Comparison of ENCODE assay signal across 8 cellular contexts in genomic region chr14:23306113-23306411, GRCh38. TPM values are rescaled to one million over a fixed set of nuclear protein-coding genes. Genes with fewer than 3 reads are reported as not detected.
DNase-seq lines count a peak whose midpoint lies in the region; ATAC-seq, FAIRE-seq and TF ChIP-seq lines count a peak whose summit lies in the region.

No MANE protein-coding gene starts in this region.

- peaks cover 29% of the 10 kb centered on the region for H3K4me1 ChIP-seq in A549
- H3K4me1 ChIP-seq in HUES64 (ENCODE audit: insufficient read depth, low read length): peaks cover 6% of the 10 kb centered on the region; the same call in 1 of the 2 replicates
- peaks cover 17% of the 10 kb centered on the region for H3K4me1 ChIP-seq in colonic mucosa
- H3K4me1 ChIP-seq in muscle layer of duodenum (ENCODE audit: control insufficient read depth in 1 of 2, insufficient read depth in 2 of 2, low read length in 2 of 2): peaks cover 20 to 51% of the 10 kb centered on the region in 2 donors

- peaks cover 6 to 42% (median 34%) of the 10 kb centered on the region in 5 donors for H3K27me3 Mint-ChIP-seq in naive thymus-derived CD8-positive, alpha-beta T cell

- no peak for TF ChIP-seq EP300 in A549 (IDR thresholded peaks at IDR 0.05)

- peaks cover 8 to 22% (median 14%) of the 10 kb centered on the region in 4 donors for H3K4me1 Mint-ChIP-seq in naive thymus-derived CD8-positive, alpha-beta T cell

- H3K4me3 ChIP-seq in A549 (peak overlapping the region; percentile 74), HUES64 (ENCODE audit: low read length) (peak overlapping the region; percentile 84), colonic mucosa (peak overlapping the region; percentile 70), muscle layer of duodenum (ENCODE audit: low read depth in 1 of 2, low read length in 2 of 2) (peak overlapping the region; percentile 67 to 95)

- H3K9me3 ChIP-seq in A549: no peaks in the 10 kb centered on the region
- H3K9me3 ChIP-seq in HUES64 (ENCODE audit: insufficient read depth, low read depth, low read length): no peaks in the 10 kb centered on the region
- H3K9me3 ChIP-seq in colonic mucosa: no peaks in the 10 kb centered on the region
- no peaks in the 10 kb centered on the region for H3K9me3 ChIP-seq in muscle layer of duodenum (ENCODE audit: control insufficient read depth in 1 of 2, low read length in 2 of 2)

- H3K9me3 Mint-ChIP-seq in naive thymus-derived CD8-positive, alpha-beta T cell: no peaks in the 10 kb centered on the region

- H3K4me3 Mint-ChIP-seq in naive thymus-derived CD8-positive, alpha-beta T cell: peak overlapping the region in 1 of 10 donors; percentile 34

- WGBS in A549 (ENCODE audit: missing lambda C conversion rate): 43% methylated on average over 3 of the region's 3 CpGs
- WGBS in HUES64: 62% methylated on average over 3 of the region's 3 CpGs

- peak overlapping the region; percentile 94 for H3K4me2 ChIP-seq in A549

- H3K27ac Mint-ChIP-seq in naive thymus-derived CD8-positive, alpha-beta T cell: peak overlapping the region in 1 of 10 donors; percentile 7

- ATAC-seq in A549: no peak
- ATAC-seq in naive thymus-derived CD8-positive, alpha-beta T cell: no peak

- TF ChIP-seq POLR2A in A549 (IDR thresholded peaks at IDR 0.05; ENCODE audit: low read length): no peak

- FAIRE-seq in A549 (lab: Jason Lieb, UNC): no peak

- TF ChIP-seq CTCF in A549 (IDR thresholded peaks at IDR 0.05) (no peak), colonic mucosa (IDR thresholded peaks at IDR 0.05) (no peak)

- H3K27ac ChIP-seq in A549 (peak overlapping the region; percentile 95 to 96), HUES64 (ENCODE audit: low read depth, low read length) (peak overlapping the region; percentile 54), colonic mucosa (peak overlapping the region; percentile 91), muscle layer of duodenum (ENCODE audit: low read length) (peak overlapping the region; percentile 97)

- H3K9ac ChIP-seq in HUES64 (ENCODE audit: low read depth, low read length) (peak overlapping the region; percentile 60), colonic mucosa (ENCODE audit: low read depth in 2 of 2, low read length in 2 of 2) (peak overlapping the region; percentile 89 to 99)

- no peak for TF ChIP-seq RAD21 in A549 (conservative IDR thresholded peaks at IDR 0.05 in 1 of 2, IDR thresholded peaks at IDR 0.05 in 1 of 2)

- POLR2A ChIA-PET in A549 (lab: Yijun Ruan, JAX): interaction anchor here (0.5 to 4.5 kb wide), 7 partner anchors 9 to 397 kb away, joined by 3 to 64 read pairs (median 7); partner anchors contain the start of genes ACIN1, C14orf119, HOMEZ and PABPN1
- POLR2A ChIA-PET in naive thymus-derived CD8-positive, alpha-beta T cell (lab: Charles Lee): interaction anchor here (12.5 kb wide), 1 partner anchor 14 kb away, joined by 376 read pairs; the partner anchor contains the start of gene PABPN1

- CTCF ChIA-PET in A549 (lab: Yijun Ruan, JAX): interaction anchor here (0.9 to 3.8 kb wide), 8 partner anchors 11 to 258 kb away, joined by 3 to 21 read pairs (median 5); partner anchors contain the start of gene PABPN1

- DNase-seq in A549 (ENCODE audit: low read depth in 1 of 2, low spot score in 1 of 2) (no peak), colonic mucosa (no peak), NCI-H1694 treated with DMSO at 0.1 percent for 48 hours (lab: John Stamatoyannopoulos, UW) (no peak), DMS53 treated with DMSO at 0.1 percent for 48 hours (lab: John Stamatoyannopoulos, UW; ENCODE audit: unreplicated experiment) (no peak), NCI-H524 treated with DMSO at 0.1 percent for 48 hours (lab: John Stamatoyannopoulos, UW) (no peak)
- no peak for DNase-seq in naive thymus-derived CD8-positive, alpha-beta T cell

- H3K27me3 ChIP-seq in HUES64 (ENCODE audit: insufficient read depth, low read length) (peaks cover 19% of the 10 kb centered on the region), colonic mucosa (no peaks in the 10 kb centered on the region), muscle layer of duodenum (ENCODE audit: low read depth, low read length) (no peaks in the 10 kb centered on the region)

- H3K36me3 Mint-ChIP-seq in naive thymus-derived CD8-positive, alpha-beta T cell: no peaks in the 10 kb centered on the region

- intact Hi-C loops in colonic mucosa (cut with DNase I): no loop called here

- H3K36me3 ChIP-seq in HUES64 (ENCODE audit: insufficient read depth, low read length) (peaks cover 21% of the 10 kb centered on the region), colonic mucosa (no peaks in the 10 kb centered on the region), muscle layer of duodenum (ENCODE audit: control insufficient read depth in 1 of 2, insufficient read depth in 2 of 2, low read length in 2 of 2) (peaks cover 15 to 22% of the 10 kb centered on the region in 2 donors)

TF ChIP-seq in A549, 52 proteins besides CTCF, POLR2A, EP300 and RAD21 (continues in another document):
- TF ChIP-seq MAX (IDR thresholded peaks at IDR 0.05) (no peak), ZNF302 (CRISPR knock-in tag; IDR thresholded peaks at IDR 0.05) (no peak), KDM1A (IDR thresholded peaks at IDR 0.05; ENCODE audit: low read depth) (no peak), FOSL2 (IDR thresholded peaks at IDR 0.05) (no peak), FOSL2 (CRISPR knock-in tag; IDR thresholded peaks at IDR 0.05) (no peak), HDAC2 (IDR thresholded peaks at IDR 0.05) (no peak), POLR2AphosphoS2 (conservative IDR thresholded peaks at IDR 0.05; ENCODE audit: low read length) (no peak), ZC3H11A (IDR thresholded peaks at IDR 0.05) (no peak), KDM5A (IDR thresholded peaks at IDR 0.05) (no peak), RCOR1 (IDR thresholded peaks at IDR 0.05; ENCODE audit: low read depth, low read length) (no peak), MYC (IDR thresholded peaks at IDR 0.05; ENCODE audit: borderline replicate concordance, low read length) (no peak), CHD4 (IDR thresholded peaks at IDR 0.05; ENCODE audit: borderline replicate concordance) (no peak)

RNA-seq across cellular contexts. Expression of gene BCL2L2, which starts 0.6 kb away (rescaled TPM):
- 17.8 and 20.8 TPM in 2 replicates for polyA plus RNA-seq in A549 (2011; rRNA removed)
- polyA plus RNA-seq in A549 (2012; cell fraction: cytosol; rRNA removed): 15.4 and 18.6 TPM in 2 replicates
- 18.1 and 31.0 TPM in 2 replicates for polyA plus RNA-seq in A549 (2012; cell fraction: nucleus; rRNA removed)
- 24.7 to 25.4 TPM (median 25.2 TPM) in 3 replicates for polyA plus RNA-seq in A549 (2017; fragmentation: RNase III; extraction: RNeasy Plus Mini Kit Qiagen cat#74134 plus additional on column Dnase treatment)
- polyA minus RNA-seq in A549 (2011; rRNA and poly(A)+ RNA removed): 10.5 and 11.0 TPM in 2 replicates
- polyA plus RNA-seq in HUES64 (2013, experiment 1 of 2): 9.1 TPM
- 10.4 TPM for polyA plus RNA-seq in HUES64 (2013, experiment 2 of 2)
- 10 to 100 TPM; 26.2 to 42.7 TPM for total RNA-seq in colonic mucosa
- 1 to 10 TPM; 3.8 to 4.2 TPM for total RNA-seq in naive thymus-derived CD8-positive, alpha-beta T cell
- not detected for polyA plus RNA-seq in naive thymus-derived CD8-positive, alpha-beta T cell

RNA-seq across cellular contexts. Expression of gene PPP1R3E, which starts 3.4 kb away (rescaled TPM):
- polyA plus RNA-seq in A549 (2011; rRNA removed) (11.1 and 12.4 TPM in 2 replicates), A549 (2017; fragmentation: RNase III; extraction: RNeasy Plus Mini Kit Qiagen cat#74134 plus additional on column Dnase treatment) (5.3 to 7.5 TPM (median 6.8 TPM) in 3 replicates)
- 5.0 and 5.1 TPM in 2 replicates for polyA plus RNA-seq in A549 (2012; cell fraction: cytosol; rRNA removed)
- 19.8 and 39.9 TPM in 2 replicates for polyA plus RNA-seq in A549 (2012; cell fraction: nucleus; rRNA removed)
- 4.9 and 6.7 TPM in 2 replicates for polyA minus RNA-seq in A549 (2011; rRNA and poly(A)+ RNA removed)
- 2.2 TPM for polyA plus RNA-seq in HUES64 (2013, experiment 1 of 2)
- 3.7 TPM for polyA plus RNA-seq in HUES64 (2013, experiment 2 of 2)
- 10 to 100 TPM in 1 of 2 donors, 1 to 10 TPM in 1; 7.6 to 12.6 TPM for total RNA-seq in colonic mucosa
- total RNA-seq in naive thymus-derived CD8-positive, alpha-beta T cell: 100 to 1,000 TPM; 113 to 119 TPM
- 1 to 10 TPM; 2.6 to 3.1 (median 3.1) TPM for polyA plus RNA-seq in naive thymus-derived CD8-positive, alpha-beta T cell

RNA-seq across cellular contexts. Expression of gene PABPN1, which starts 15.2 kb away (rescaled TPM):
- 197 and 234 TPM in 2 replicates for polyA plus RNA-seq in A549 (2011; rRNA removed)
- 170 TPM in 2 replicates for polyA plus RNA-seq in A549 (2012; cell fraction: cytosol; rRNA removed)
- 227 and 314 TPM in 2 replicates for polyA plus RNA-seq in A549 (2012; cell fraction: nucleus; rRNA removed)
- polyA plus RNA-seq in A549 (2017; fragmentation: RNase III; extraction: RNeasy Plus Mini Kit Qiagen cat#74134 plus additional on column Dnase treatment): 148 to 158 TPM (median 157 TPM) in 3 replicates
- polyA minus RNA-seq in A549 (2011; rRNA and poly(A)+ RNA removed): 73.1 and 92.0 TPM in 2 replicates
- 225 TPM for polyA plus RNA-seq in HUES64 (2013, experiment 1 of 2)
- polyA plus RNA-seq in HUES64 (2013, experiment 2 of 2): 216 TPM
- total RNA-seq in colonic mucosa: 100 to 1,000 TPM; 122 to 197 TPM
- 100 to 1,000 TPM; 214 to 218 TPM for total RNA-seq in naive thymus-derived CD8-positive, alpha-beta T cell
- polyA plus RNA-seq in naive thymus-derived CD8-positive, alpha-beta T cell: 10 to 100 TPM; 84.3 to 96.9 (median 88.5) TPM

RNA-seq across cellular contexts. Expression of gene HOMEZ, which starts 20.1 kb away (rescaled TPM):
- polyA plus RNA-seq in A549 (2011; rRNA removed) (9.2 and 11.7 TPM in 2 replicates), A549 (2017; fragmentation: RNase III; extraction: RNeasy Plus Mini Kit Qiagen cat#74134 plus additional on column Dnase treatment) (7.7 to 8.8 TPM (median 8.4 TPM) in 3 replicates)
- 6.4 and 6.8 TPM in 2 replicates for polyA plus RNA-seq in A549 (2012; cell fraction: cytosol; rRNA removed)
- 5.3 and 5.5 TPM in 2 replicates for polyA plus RNA-seq in A549 (2012; cell fraction: nucleus; rRNA removed)
- 20.0 and 25.1 TPM in 2 replicates for polyA minus RNA-seq in A549 (2011; rRNA and poly(A)+ RNA removed)
- polyA plus RNA-seq in HUES64 (2013, experiment 1 of 2): 8.1 TPM
- polyA plus RNA-seq in HUES64 (2013, experiment 2 of 2): 11.6 TPM
- total RNA-seq in colonic mucosa: 10 to 100 TPM; 16.5 to 21.9 TPM
- 10 to 100 TPM; 15.4 to 16.0 TPM for total RNA-seq in naive thymus-derived CD8-positive, alpha-beta T cell
- 1 to 10 TPM; 3.9 to 6.1 (median 5.9) TPM for polyA plus RNA-seq in naive thymus-derived CD8-positive, alpha-beta T cell

RNA-seq across cellular contexts. Expression of gene SLC22A17, which starts 46.6 kb away (rescaled TPM):
- 3.5 and 4.6 TPM in 2 replicates for polyA plus RNA-seq in A549 (2011; rRNA removed)
- polyA plus RNA-seq in A549 (2012; cell fraction: cytosol; rRNA removed): 4.1 and 5.6 TPM in 2 replicates
- 23.6 and 27.7 TPM in 2 replicates for polyA plus RNA-seq in A549 (2012; cell fraction: nucleus; rRNA removed)
- 6.3 to 9.6 TPM (median 8.4 TPM) in 3 replicates for polyA plus RNA-seq in A549 (2017; fragmentation: RNase III; extraction: RNeasy Plus Mini Kit Qiagen cat#74134 plus additional on column Dnase treatment)
- polyA minus RNA-seq in A549 (2011; rRNA and poly(A)+ RNA removed): 3.5 and 4.2 TPM in 2 replicates
- 23.6 TPM for polyA plus RNA-seq in HUES64 (2013, experiment 1 of 2)
- polyA plus RNA-seq in HUES64 (2013, experiment 2 of 2): 28.5 TPM
- 1 to 10 TPM; 3.9 to 6.7 TPM for total RNA-seq in colonic mucosa
- total RNA-seq in naive thymus-derived CD8-positive, alpha-beta T cell: 10 to 100 TPM; 20.8 to 22.6 TPM
- 1 to 10 TPM; 3.9 to 9.6 (median 5.5) TPM for polyA plus RNA-seq in naive thymus-derived CD8-positive, alpha-beta T cell

Comparison
In these comparisons a context has a peak if more than half of its experiments do, and no peak if none do; other contexts are left out.
1. RNA of gene BCL2L2, which starts 0.6 kb away (total RNA-seq): 26.2 to 42.7 TPM in colonic mucosa; 3.8 to 4.2 TPM in naive thymus-derived CD8-positive, alpha-beta T cell; every median in the first group is over 4 times any median in the second.
2. RNA of gene PPP1R3E, which starts 3.4 kb away (total RNA-seq): 113 to 119 TPM in naive thymus-derived CD8-positive, alpha-beta T cell; 7.6 to 12.6 TPM in colonic mucosa; every median in the first group is over 4 times any median in the second.
3. Peak in every context shown above with its lines, with median percentiles within 50 percentile points of each other: H3K27ac ChIP-seq and H3K4me3 ChIP-seq.